12 cellular contexts compared by ENCODE assay signal in the genomic region with DNA sequence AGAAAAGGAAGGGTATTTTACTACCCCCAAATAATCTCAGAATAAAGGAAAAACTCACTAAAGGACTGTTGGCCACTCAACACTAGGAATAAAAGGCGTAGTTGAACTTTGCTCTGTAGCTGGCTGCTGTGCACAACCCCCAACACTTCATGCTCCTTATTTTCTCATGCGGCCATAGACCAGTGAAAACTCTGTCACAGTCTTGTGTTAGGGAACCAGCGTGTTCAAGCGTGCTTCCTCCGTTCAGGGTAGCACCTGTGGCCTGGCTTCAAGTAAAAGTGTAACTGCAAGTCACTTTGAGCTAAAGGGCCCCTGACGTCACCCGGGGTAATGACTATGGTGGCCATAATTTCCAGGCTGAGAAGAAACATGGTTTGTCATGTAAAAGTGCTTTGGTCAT. TPM values are rescaled to one million over a fixed set of nuclear protein-coding genes. Genes with fewer than 3 reads are reported as not detected.
DNase-seq lines count a peak whose midpoint lies in the region; ATAC-seq and TF ChIP-seq lines count a peak whose summit lies in the region.
"Had no signal": no experiment of that assay in that cellular context is flagged by ENCODE, and none has a peak within 500 bp of the region (broad histone marks: within the 10 kb centered on the region; RNA-seq: fewer than 3 reads in every experiment).

No MANE protein-coding gene starts in this region.

- DNase-seq in esophagus squamous epithelium (lab: John Stamatoyannopoulos, UW) (peak; percentile 2), SW480 (ENCODE audit: low spot score) (no peak), retina (no peak), SK-N-SH (no peak), upper lobe of left lung (no peak)
- DNase-seq: stimulated activated CD4-positive, alpha-beta T cell treated with anti-CD3 and anti-CD28 coated beads, Interleukin-4, amount 100 ng/mL, for 1 hour had no signal

- H3K9me3 ChIP-seq in esophagus squamous epithelium (no peaks in the 10 kb centered on the region), SK-N-SH (no peaks in the 10 kb centered on the region), upper lobe of left lung (no peaks in the 10 kb centered on the region)

- H3K4me1 ChIP-seq in esophagus squamous epithelium (peaks cover 0 to 2% (median 0%) of the 10 kb centered on the region in 3 donors), SK-N-SH (ENCODE audit: control insufficient read depth in 1 of 2, insufficient read depth in 2 of 2, low read depth in 1 of 2, low read length in 1 of 2) (no peaks in the 10 kb centered on the region), upper lobe of left lung (no peaks in the 10 kb centered on the region)

- no peak overlapping the region for H3K4me3 ChIP-seq in esophagus squamous epithelium
- H3K4me3 ChIP-seq in SK-N-SH (ENCODE audit: low read depth in 2 of 2, low read length in 1 of 2), result no peak overlapping the region
- H3K4me3 ChIP-seq in upper lobe of left lung, result no peak overlapping the region

- H3K27ac ChIP-seq in esophagus squamous epithelium (no peak overlapping the region), SK-N-SH (ENCODE audit: low read depth in 2 of 2, low read length in 1 of 2) (no peak overlapping the region), upper lobe of left lung (no peak overlapping the region)

- no peaks in the 10 kb centered on the region for H3F3A ChIP-seq in SK-N-SH (replicated peaks; ENCODE audit: insufficient read depth)

- H3K36me3 ChIP-seq in esophagus squamous epithelium, result peaks cover 0 to 61% (median 0%) of the 10 kb centered on the region in 3 donors
- no peaks in the 10 kb centered on the region for H3K36me3 ChIP-seq in SK-N-SH (replicated peaks in 1 of 2; ENCODE audit: control insufficient read depth in 1 of 2, insufficient read depth in 2 of 2, low read length in 1 of 2)
- no peaks in the 10 kb centered on the region for H3K36me3 ChIP-seq in upper lobe of left lung

- TF ChIP-seq POLR2A in GM15510 (IDR thresholded peaks at IDR 0.05; ENCODE audit: borderline replicate concordance, extremely low read depth, insufficient read length), result peak; percentile 11
- no peak for TF ChIP-seq POLR2A in esophagus squamous epithelium (IDR thresholded peaks at IDR 0.05)
- no peak for TF ChIP-seq POLR2A in upper lobe of left lung (IDR thresholded peaks at IDR 0.05)

- TF ChIP-seq CTCF in esophagus squamous epithelium (IDR thresholded peaks at IDR 0.05) (no peak), SK-N-SH (IDR thresholded peaks at IDR 0.05) (no peak), upper lobe of left lung (IDR thresholded peaks at IDR 0.05) (no peak)

- H3K4me2 ChIP-seq in SK-N-SH, result no peak overlapping the region

- ATAC-seq in GM21360 (IDR thresholded peaks at IDR 0.05; ENCODE audit: unreplicated experiment), result peak; percentile 97
- ATAC-seq in HG03097 (IDR thresholded peaks at IDR 0.05; ENCODE audit: low FRiP score, unreplicated experiment), result peak; percentile 90
- no peak for ATAC-seq in upper lobe of left lung (ENCODE audit: low FRiP score in 2 of 2)

- no peaks in the 10 kb centered on the region for H3K79me2 ChIP-seq in SK-N-SH (ENCODE audit: insufficient read depth)

- WGBS in esophagus squamous epithelium, 2 donors, result 90 to 94% methylated on average over 7 of the region's 7 CpGs
- WGBS in SK-N-SH (ENCODE audit: low lambda C conversion rate), result 47% methylated on average over 7 of the region's 7 CpGs
- 91 to 93% methylated on average over 7 of the region's 7 CpGs for WGBS in upper lobe of left lung, 2 donors

- H2AFZ ChIP-seq in SK-N-SH (ENCODE audit: low read depth), result no peak overlapping the region

- TF ChIP-seq EP300 in SK-N-SH (IDR thresholded peaks at IDR 0.05; ENCODE audit: borderline replicate concordance in 1 of 2, low read depth in 1 of 2, low read length in 1 of 2) (no peak), upper lobe of left lung (IDR thresholded peaks at IDR 0.05) (no peak)

- H3K27me3 ChIP-seq in esophagus squamous epithelium (no peaks in the 10 kb centered on the region), SK-N-SH (ENCODE audit: insufficient read depth) (no peaks in the 10 kb centered on the region), upper lobe of left lung (no peaks in the 10 kb centered on the region)

- H3K9ac ChIP-seq in SK-N-SH, result no peak overlapping the region

- TF ChIP-seq RAD21 in SK-N-SH (IDR thresholded peaks at IDR 0.05; ENCODE audit: low read length), result no peak

- no peaks in the 10 kb centered on the region for H4K20me1 ChIP-seq in SK-N-SH (ENCODE audit: insufficient read depth)

- CTCF ChIA-PET in SK-N-SH (lab: Yijun Ruan, JAX), result interaction anchor here (2.9 kb wide), 1 partner anchor 15 kb away, joined by 11 read pairs; no protein-coding TSS in a partner anchor

- intact Hi-C loops in esophagus squamous epithelium (cut with DNase I), result no loop called here

- POLR2A ChIA-PET in SK-N-SH (lab: Yijun Ruan, JAX), result no interaction called here

- H3K9me2 ChIP-seq in SK-N-SH, result no peaks in the 10 kb centered on the region

TF ChIP-seq in SK-N-SH, 30 proteins besides CTCF, POLR2A, EP300 and RAD21:
- TF ChIP-seq MEF2A (IDR thresholded peaks at IDR 0.05; ENCODE audit: borderline replicate concordance, low read depth) (no peak), MXI1 (IDR thresholded peaks at IDR 0.05; ENCODE audit: low read depth, low read length) (no peak)

RNA-seq across cellular contexts. Expression of gene BLNK, which starts 27.0 kb away (rescaled TPM):
- total RNA-seq in esophagus squamous epithelium (10 to 100 TPM; 28.2 to 50.5 (median 35.9) TPM), upper lobe of left lung (10 to 100 TPM in 4 of 6 donors, 1 to 10 TPM in 2; 7.0 to 17.8 (median 10.8) TPM)
- polyA plus RNA-seq in SK-N-SH (2012; rRNA removed), result not detected in 2 replicates
- not detected in 2 replicates for polyA plus RNA-seq in SK-N-SH (2012; cell fraction: cytosol; rRNA removed)
- polyA plus RNA-seq in SK-N-SH (2012; cell fraction: nucleus; rRNA removed), result not detected in 2 replicates
- total RNA-seq: NCI-H460 had no signal
- polyA plus RNA-seq: fibroblast of lung had no signal

RNA-seq across cellular contexts. Expression of gene DNTT, which starts 59.9 kb away (rescaled TPM):
- total RNA-seq in esophagus squamous epithelium, result not detected
- polyA plus RNA-seq in SK-N-SH (2012; rRNA removed), result not detected in 2 replicates
- polyA plus RNA-seq in SK-N-SH (2012; cell fraction: cytosol; rRNA removed), result not detected in 2 replicates
- not detected in 2 replicates for polyA plus RNA-seq in SK-N-SH (2012; cell fraction: nucleus; rRNA removed)
- total RNA-seq in upper lobe of left lung, result not detected
- total RNA-seq: fibroblast of lung, NCI-H460 had no signal
- polyA plus RNA-seq: adipose tissue, fibroblast of lung had no signal

Comparison
In these comparisons a context has a peak if more than half of its experiments do, and no peak if none do; other contexts are left out.
1. ATAC-seq: peak in GM21360 (single experiment) and HG03097 (single experiment); none in upper lobe of left lung (0 of 2).